ENCODE assay signal across 19 cellular contexts in genomic region chr19:10885241-10886169, GRCh38. TPM values are rescaled to one million over a fixed set of nuclear protein-coding genes. Genes with fewer than 3 reads are reported as not detected.
DNase-seq lines count a peak whose midpoint lies in the region; TF ChIP-seq lines count a peak whose summit lies in the region.
"Had no signal": no experiment of that assay in that cellular context is flagged by ENCODE, and none has a peak within 500 bp of the region (broad histone marks: within the 10 kb centered on the region; RNA-seq: fewer than 3 reads in every experiment).

No MANE protein-coding gene starts in this region.

- DNase-seq in NCI-H2227 (lab: John Stamatoyannopoulos, UW; ENCODE audit: unreplicated experiment) (peak; percentile 11), NCI-H2227 treated with DMSO at 0.1 percent for 48 hours (lab: John Stamatoyannopoulos, UW) (no peak), chondrocyte (ENCODE audit: low spot score) (no peak), nephron progenitor cell (no peak), suprapubic skin (ENCODE audit: low spot score in 2 of 2) (no peak), occipital lobe (lab: John Stamatoyannopoulos, UW) (no peak), NCI-H748 treated with DMSO at 0.1 percent for 48 hours (lab: John Stamatoyannopoulos, UW) (no peak), NCI-H2196 treated with DMSO at 0.1 percent for 48 hours (lab: John Stamatoyannopoulos, UW; ENCODE audit: unreplicated experiment) (no peak)
- DNase-seq: activated CD8-positive, alpha-beta memory T cell treated with anti-CD3 and anti-CD28 coated beads for 24 hours; cerebellar nuclear complex; DMS153; mammary epithelial cell; NCI-H2029; nucleus accumbens; small intestine; stimulated activated naive CD4-positive, alpha-beta T cell; SW 1271 had no signal

- peaks cover 51% of the 10 kb centered on the region for H3K4me1 Mint-ChIP-seq in chondrocyte (ENCODE audit: low read depth)
- peaks cover 70% of the 10 kb centered on the region for H3K4me1 Mint-ChIP-seq in nephron progenitor cell
- H3K4me1 Mint-ChIP-seq: activated T-helper 17 cell treated with anti-CD3 and anti-CD28 coated beads, Interleukin-2, amount 50 U/mL, for 72 hours had no signal

- no peaks in the 10 kb centered on the region for H3K9me3 ChIP-seq in suprapubic skin

- no peaks in the 10 kb centered on the region for H3K27me3 Mint-ChIP-seq in chondrocyte (ENCODE audit: low read depth)
- H3K27me3 Mint-ChIP-seq in nephron progenitor cell (ENCODE audit: low read depth, poor library complexity), result peaks cover 3% of the 10 kb centered on the region
- H3K27me3 Mint-ChIP-seq: activated T-helper 17 cell treated with anti-CD3 and anti-CD28 coated beads, Interleukin-2, amount 50 U/mL, for 72 hours had no signal

- H3K27ac Mint-ChIP-seq in chondrocyte (ENCODE audit: unreplicated experiment) (peak overlapping the region; percentile 61), nephron progenitor cell (peak overlapping the region; percentile 94)
- H3K27ac Mint-ChIP-seq: activated T-helper 17 cell treated with anti-CD3 and anti-CD28 coated beads, Interleukin-2, amount 50 U/mL, for 72 hours had no signal

- H3K27me3 ChIP-seq in suprapubic skin, result no peaks in the 10 kb centered on the region

- peaks cover 36% of the 10 kb centered on the region for H3K4me1 ChIP-seq in suprapubic skin

- TF ChIP-seq CTCF in chondrocyte (IDR thresholded peaks at IDR 0.05), result no peak
- TF ChIP-seq CTCF in nephron progenitor cell (IDR thresholded peaks at IDR 0.05), result no peak
- TF ChIP-seq CTCF in suprapubic skin (IDR thresholded peaks at IDR 0.05), result no peak

- TF ChIP-seq POLR2A in suprapubic skin (IDR thresholded peaks at IDR 0.05), result no peak

- 69% methylated on average over 19 of the region's 19 CpGs for WGBS in suprapubic skin

- H3K4me3 Mint-ChIP-seq in chondrocyte (ENCODE audit: unreplicated experiment) (no peak overlapping the region), nephron progenitor cell (peak overlapping the region; percentile 29)
- H3K4me3 Mint-ChIP-seq: activated T-helper 17 cell treated with anti-CD3 and anti-CD28 coated beads, Interleukin-2, amount 50 U/mL, for 72 hours had no signal

- H3K36me3 ChIP-seq in suprapubic skin, result no peaks in the 10 kb centered on the region

- H3K27ac ChIP-seq in suprapubic skin, result peak overlapping the region; percentile 7
- H3K27ac ChIP-seq: epithelial cell of prostate had no signal

- no peak for TF ChIP-seq EP300 in suprapubic skin (IDR thresholded peaks at IDR 0.05)

- H3K4me3 ChIP-seq in suprapubic skin, result no peak overlapping the region

- H3K9me3 Mint-ChIP-seq in chondrocyte (ENCODE audit: low read depth) (no peaks in the 10 kb centered on the region), nephron progenitor cell (no peaks in the 10 kb centered on the region)
- H3K9me3 Mint-ChIP-seq: activated T-helper 17 cell treated with anti-CD3 and anti-CD28 coated beads, Interleukin-2, amount 50 U/mL, for 72 hours had no signal

- no peaks in the 10 kb centered on the region for H3K36me3 Mint-ChIP-seq in chondrocyte (ENCODE audit: low read depth)
- no peaks in the 10 kb centered on the region for H3K36me3 Mint-ChIP-seq in nephron progenitor cell (ENCODE audit: low read depth)

RNA-seq across cellular contexts. Expression of gene CARM1, which starts 14.2 kb away (rescaled TPM):
- total RNA-seq in chondrocyte, result 59.9 to 62.0 TPM (median 61.8 TPM) in 3 replicates
- 10 to 100 TPM; 19.8 to 26.6 (median 23.2) TPM for total RNA-seq in suprapubic skin
- total RNA-seq in occipital lobe, result 22.3 TPM

RNA-seq across cellular contexts. Expression of gene C19orf38, which starts 37.3 kb away (rescaled TPM):
- total RNA-seq in chondrocyte (0.30 to 0.34 TPM in 2 of 3 replicates, not detected in the other), suprapubic skin (1 to 10 TPM in 1 of 4 donors, not detected in 3; 1.7 TPM), occipital lobe (0.94 TPM)

RNA-seq across cellular contexts. Expression of gene YIPF2, which starts 42.9 kb away (rescaled TPM):
- total RNA-seq in chondrocyte (74.5 to 88.2 TPM (median 76.1 TPM) in 3 replicates), suprapubic skin (10 to 100 TPM; 32.4 to 68.0 (median 50.2) TPM), occipital lobe (32.4 TPM)

RNA-seq across cellular contexts. Expression of gene TIMM29, which starts 43.1 kb away (rescaled TPM):
- total RNA-seq in chondrocyte, result 22.1 to 25.7 TPM (median 24.2 TPM) in 3 replicates
- 10 to 100 TPM; 25.7 to 36.3 (median 33.0) TPM for total RNA-seq in suprapubic skin
- total RNA-seq in occipital lobe, result 29.8 TPM

RNA-seq across cellular contexts. Expression of gene TMED1, which starts 49.5 kb away (rescaled TPM):
- total RNA-seq in chondrocyte, result 29.1 to 33.7 TPM (median 31.5 TPM) in 3 replicates
- total RNA-seq in suprapubic skin, result 10 to 100 TPM in 3 of 4 donors, 1 to 10 TPM in 1; 8.9 to 26.2 (median 20.4) TPM
- 11.5 TPM for total RNA-seq in occipital lobe
